15 cellular contexts compared by ENCODE assay signal in genomic region chr1:160362168-160362941, GRCh38. TPM values are rescaled to one million over a fixed set of nuclear protein-coding genes. Genes with fewer than 3 reads are reported as not detected.
DNase-seq lines count a peak whose midpoint lies in the region; ATAC-seq, FAIRE-seq and TF ChIP-seq lines count a peak whose summit lies in the region.
"Had no signal": no experiment of that assay in that cellular context is flagged by ENCODE, and none has a peak within 500 bp of the region (broad histone marks: within the 10 kb centered on the region; RNA-seq: fewer than 3 reads in every experiment).

No MANE protein-coding gene starts in this region.

- H3K9ac ChIP-seq in astrocyte (ENCODE audit: low read length), result no peak overlapping the region

- peaks cover 3% of the 10 kb centered on the region for H3K36me3 ChIP-seq in astrocyte (ENCODE audit: insufficient read depth, low read length)
- H3K36me3 ChIP-seq in sigmoid colon, result peaks cover 0 to 29% (median 7%) of the 10 kb centered on the region in 4 donors
- peaks cover 11 to 37% of the 10 kb centered on the region in 2 donors for H3K36me3 ChIP-seq in psoas muscle (ENCODE audit: insufficient read depth in 1 of 2, low read depth in 1 of 2)

- H3K9me3 Mint-ChIP-seq in activated CD4-positive, alpha-beta T cell treated with anti-CD3 and anti-CD28 coated beads for 36 hours (ENCODE audit: low read depth), result no peaks in the 10 kb centered on the region
- H3K9me3 Mint-ChIP-seq in astrocyte (ENCODE audit: unreplicated experiment), result no peaks in the 10 kb centered on the region
- no peaks in the 10 kb centered on the region for H3K9me3 Mint-ChIP-seq in neural crest cell
- H3K9me3 Mint-ChIP-seq: immature natural killer cell had no signal

- TF ChIP-seq CTCF in NB4 (IDR thresholded peaks at IDR 0.05; ENCODE audit: low read depth, low read length) (no peak), astrocyte (IDR thresholded peaks at IDR 0.05; ENCODE audit: insufficient read depth, low read depth, low read length) (no peak), neural crest cell (conservative IDR thresholded peaks at IDR 0.05) (no peak), sigmoid colon (IDR thresholded peaks at IDR 0.05) (no peak), psoas muscle (IDR thresholded peaks at IDR 0.05) (no peak)

- TF ChIP-seq EP300 in sigmoid colon (IDR thresholded peaks at IDR 0.05), result no peak

- H3K27ac Mint-ChIP-seq in activated CD4-positive, alpha-beta T cell treated with anti-CD3 and anti-CD28 coated beads for 36 hours, result peak overlapping the region; percentile 71
- peak overlapping the region; percentile 99 for H3K27ac Mint-ChIP-seq in astrocyte (ENCODE audit: unreplicated experiment)
- peak overlapping the region; percentile 98 for H3K27ac Mint-ChIP-seq in neural crest cell (ENCODE audit: unreplicated experiment)

- H3K4me1 Mint-ChIP-seq in activated CD4-positive, alpha-beta T cell treated with anti-CD3 and anti-CD28 coated beads for 36 hours, result no peaks in the 10 kb centered on the region
- peaks cover 16% of the 10 kb centered on the region for H3K4me1 Mint-ChIP-seq in astrocyte (ENCODE audit: low read depth, unreplicated experiment)
- H3K4me1 Mint-ChIP-seq in neural crest cell, result peaks cover 46% of the 10 kb centered on the region
- H3K4me1 Mint-ChIP-seq: immature natural killer cell had no signal

- no peak overlapping the region for H3K4me3 Mint-ChIP-seq in activated CD4-positive, alpha-beta T cell treated with anti-CD3 and anti-CD28 coated beads for 36 hours
- no peak overlapping the region for H3K4me3 Mint-ChIP-seq in astrocyte (ENCODE audit: unreplicated experiment)
- H3K4me3 Mint-ChIP-seq in neural crest cell, result peak overlapping the region; percentile 60
- H3K4me3 Mint-ChIP-seq: immature natural killer cell had no signal

- H3K4me3 ChIP-seq in NB4 (ENCODE audit: low read depth, low read length) (no peak overlapping the region), astrocyte (ENCODE audit: insufficient read depth, low read depth, low read length) (no peak overlapping the region), sigmoid colon (no peak overlapping the region), psoas muscle (no peak overlapping the region)
- H3K4me3 ChIP-seq: testis had no signal

- POLR2A ChIA-PET in activated CD4-positive, alpha-beta T cell treated with anti-CD3 and anti-CD28 coated beads for 36 hours (lab: Charles Lee), result no interaction called here

- no peak for DNase-seq in activated CD4-positive, alpha-beta T cell treated with anti-CD3 and anti-CD28 coated beads for 36 hours
- no peak for DNase-seq in activated CD4-positive, alpha-beta T cell treated with anti-CD3 and anti-CD28 coated beads, Interleukin-2, amount 50 U/mL, for 48 hours
- DNase-seq in NB4 (ENCODE audit: low read depth), result peak; percentile 26
- no peak for DNase-seq in astrocyte (ENCODE audit: low read depth)
- DNase-seq in neural crest cell (ENCODE audit: low read depth, low spot score), result no peak
- no peak for DNase-seq in sigmoid colon
- no peak for DNase-seq in psoas muscle
- DNase-seq: activated CD4-positive, alpha-beta T cell treated with anti-CD3 and anti-CD28 coated beads for 4 hours; immature natural killer cell; NCI-H1417 treated with DMSO at 0.1 percent for 48 hours; stimulated activated CD4-positive, alpha-beta T cell treated with anti-CD3 and anti-CD28 coated beads, Interleukin-4, amount 100 ng/mL, for 1 hour; testis had no signal

- FAIRE-seq in astrocyte (lab: Jason Lieb, UNC), result no peak

- H3K27me3 Mint-ChIP-seq in activated CD4-positive, alpha-beta T cell treated with anti-CD3 and anti-CD28 coated beads for 36 hours, result no peaks in the 10 kb centered on the region
- peaks cover 4% of the 10 kb centered on the region for H3K27me3 Mint-ChIP-seq in astrocyte (ENCODE audit: low read depth, unreplicated experiment)
- H3K27me3 Mint-ChIP-seq in neural crest cell (ENCODE audit: low read depth), result no peaks in the 10 kb centered on the region

- no peak overlapping the region for H2AFZ ChIP-seq in astrocyte (ENCODE audit: low read depth, low read length)

- H3K36me3 Mint-ChIP-seq in activated CD4-positive, alpha-beta T cell treated with anti-CD3 and anti-CD28 coated beads for 36 hours (ENCODE audit: low read depth), result peaks cover 19% of the 10 kb centered on the region
- H3K36me3 Mint-ChIP-seq in astrocyte (ENCODE audit: low read depth, unreplicated experiment) (peaks cover 20% of the 10 kb centered on the region), neural crest cell (ENCODE audit: low read depth) (peaks cover 17% of the 10 kb centered on the region)

- H3K4me2 ChIP-seq in astrocyte (ENCODE audit: low read length), result no peak overlapping the region

- H3K27me3 ChIP-seq in astrocyte (ENCODE audit: insufficient read depth, low read length) (no peaks in the 10 kb centered on the region), sigmoid colon (no peaks in the 10 kb centered on the region), psoas muscle (ENCODE audit: insufficient read depth in 3 of 3, low read length in 2 of 3) (no peaks in the 10 kb centered on the region)
- H3K27me3 ChIP-seq: testis had no signal

- CTCF ChIA-PET in activated CD4-positive, alpha-beta T cell treated with anti-CD3 and anti-CD28 coated beads for 36 hours (lab: Charles Lee), result interaction anchor here (0.7 to 2.7 kb wide), 4 partner anchors 9 to 564 kb away, joined by 3 to 12 read pairs (median 4); no protein-coding TSS in a partner anchor

- TF ChIP-seq POLR2A in NB4 (IDR thresholded peaks at IDR 0.05; ENCODE audit: extremely low read depth, insufficient read length) (no peak), sigmoid colon (IDR thresholded peaks at IDR 0.05) (no peak)

- 81 to 84% methylated on average over 8 of the region's 8 CpGs for WGBS in sigmoid colon, 2 donors
- 65 to 75% (median 70%) methylated on average over 6 to 8 of the region's 8 CpGs for WGBS in psoas muscle, 3 donors

- no peaks in the 10 kb centered on the region for H3K79me2 ChIP-seq in astrocyte (ENCODE audit: insufficient read depth, low read length)

- peaks cover 11% of the 10 kb centered on the region for H4K20me1 ChIP-seq in astrocyte (ENCODE audit: insufficient read depth, low read length)

- intact Hi-C loops in activated CD4-positive, alpha-beta T cell treated with anti-CD3 and anti-CD28 coated beads for 36 hours (cut with DNase I, micrococcal nuclease), result no loop called here
- intact Hi-C loops in sigmoid colon (cut with DNase I) (no loop called here), psoas muscle (cut with DNase I) (no loop called here)

- H3K27ac ChIP-seq in astrocyte (ENCODE audit: low read depth, low read length) (no peak overlapping the region), sigmoid colon (no peak overlapping the region), psoas muscle (no peak overlapping the region)
- H3K27ac ChIP-seq: epithelial cell of prostate, testis had no signal

- no peak for ATAC-seq in activated CD4-positive, alpha-beta T cell treated with anti-CD3 and anti-CD28 coated beads for 36 hours
- ATAC-seq in HG02571 (IDR thresholded peaks at IDR 0.05; ENCODE audit: unreplicated experiment) (no peak), psoas muscle (no peak)
- ATAC-seq: HCT116 had no signal

- H3K9me3 ChIP-seq in astrocyte (ENCODE audit: insufficient read depth, low read depth, low read length), result no peaks in the 10 kb centered on the region
- no peaks in the 10 kb centered on the region for H3K9me3 ChIP-seq in sigmoid colon
- H3K9me3 ChIP-seq in psoas muscle, result no peaks in the 10 kb centered on the region
- H3K9me3 ChIP-seq: testis had no signal

- H3K4me1 ChIP-seq in astrocyte (ENCODE audit: insufficient read depth, low read length), result no peaks in the 10 kb centered on the region
- H3K4me1 ChIP-seq in sigmoid colon, result no peaks in the 10 kb centered on the region
- H3K4me1 ChIP-seq in psoas muscle, result no peaks in the 10 kb centered on the region
- H3K4me1 ChIP-seq: testis had no signal

RNA-seq across cellular contexts. Expression of gene NHLH1, which starts 4.5 kb away (rescaled TPM):
- total RNA-seq in activated CD4-positive, alpha-beta T cell treated with anti-CD3 and anti-CD28 coated beads for 36 hours, result under 1 TPM; 0.32 to 0.42 TPM
- 0.55 and 0.70 TPM in 2 replicates for total RNA-seq in astrocyte
- total RNA-seq in neural crest cell, result 10.0 and 10.6 TPM in 2 replicates
- total RNA-seq in sigmoid colon, result under 1 TPM in 1 of 4 donors, not detected in 3; under 0.01 TPM
- polyA plus RNA-seq in sigmoid colon, result under 1 TPM in 2 of 3 donors, not detected in 1; 0.12 to 0.60 TPM
- under 1 TPM in 2 of 4 donors, not detected in 2; 0.13 to 0.20 TPM for total RNA-seq in psoas muscle
- under 1 TPM in 2 of 3 donors, not detected in 1; 0.06 to 0.07 TPM for polyA plus RNA-seq in psoas muscle
- polyA plus RNA-seq: immature natural killer cell had no signal

RNA-seq across cellular contexts. Expression of gene NCSTN, which starts 19.2 kb away (rescaled TPM):
- 10 to 100 TPM; 47.0 to 51.5 TPM for total RNA-seq in activated CD4-positive, alpha-beta T cell treated with anti-CD3 and anti-CD28 coated beads for 36 hours
- total RNA-seq in astrocyte (171 and 187 TPM in 2 replicates), neural crest cell (83.1 and 98.8 TPM in 2 replicates), sigmoid colon (10 to 100 TPM; 30.3 to 46.7 (median 39.0) TPM), psoas muscle (10 to 100 TPM; 32.6 to 49.8 (median 42.6) TPM)
- polyA plus RNA-seq in sigmoid colon (10 to 100 TPM; 12.0 to 55.6 (median 19.4) TPM), psoas muscle (10 to 100 TPM; 23.5 to 33.6 (median 27.4) TPM)

RNA-seq across cellular contexts. Expression of gene COPA, which starts 19.3 kb away (rescaled TPM):
- 100 to 1,000 TPM; 125 to 148 TPM for total RNA-seq in activated CD4-positive, alpha-beta T cell treated with anti-CD3 and anti-CD28 coated beads for 36 hours
- 281 and 305 TPM in 2 replicates for total RNA-seq in astrocyte
- 123 and 124 TPM in 2 replicates for total RNA-seq in neural crest cell
- total RNA-seq in sigmoid colon, result 100 to 1,000 TPM in 1 of 4 donors, 10 to 100 TPM in 3; 93.8 to 117 (median 96.5) TPM
- polyA plus RNA-seq in sigmoid colon, result 10 to 100 TPM; 62.5 to 76.0 (median 68.7) TPM
- 10 to 100 TPM; 72.3 to 96.3 (median 79.9) TPM for total RNA-seq in psoas muscle
- 10 to 100 TPM; 53.8 to 87.2 (median 73.0) TPM for polyA plus RNA-seq in psoas muscle

RNA-seq across cellular contexts. Expression of gene VANGL2, which starts 38.0 kb away (rescaled TPM):
- under 1 TPM; 0.09 to 0.12 TPM for total RNA-seq in activated CD4-positive, alpha-beta T cell treated with anti-CD3 and anti-CD28 coated beads for 36 hours
- 25.5 and 26.1 TPM in 2 replicates for total RNA-seq in astrocyte
- total RNA-seq in neural crest cell, result 106 and 109 TPM in 2 replicates
- 1 to 10 TPM; 3.2 to 6.6 (median 3.6) TPM for total RNA-seq in sigmoid colon
- 1 to 10 TPM; 1.8 to 3.5 (median 2.6) TPM for polyA plus RNA-seq in sigmoid colon
- under 1 TPM; 0.44 to 0.94 (median 0.68) TPM for total RNA-seq in psoas muscle
- polyA plus RNA-seq in psoas muscle, result under 1 TPM; 0.18 to 0.32 (median 0.27) TPM
- polyA plus RNA-seq: immature natural killer cell had no signal
